In genomic region chr1:213622365-213623087, GRCh38 we compare ENCODE assay signal across 14 cellular contexts.
DNase-seq lines count a peak whose midpoint lies in the region; ATAC-seq, FAIRE-seq and TF ChIP-seq lines count a peak whose summit lies in the region.
"Had no signal": no experiment of that assay in that cellular context is flagged by ENCODE, and none has a peak within 500 bp of the region (broad histone marks: within the 10 kb centered on the region; RNA-seq: fewer than 3 reads in every experiment).

No MANE protein-coding gene starts in this region.

- no peaks in the 10 kb centered on the region for H3K36me3 ChIP-seq in ovary
- no peaks in the 10 kb centered on the region for H3K36me3 ChIP-seq in mesendoderm (ENCODE audit: control insufficient read depth, insufficient read depth, low read length)
- H3K36me3 ChIP-seq: SJSA1 had no signal

- no peak overlapping the region for H3K56ac ChIP-seq in mesendoderm (ENCODE audit: low read length)

- no peak overlapping the region for H3K4me3 Mint-ChIP-seq in activated naive CD8-positive, alpha-beta T cell treated with anti-CD3 and anti-CD28 coated beads for 36 hours
- H3K4me3 Mint-ChIP-seq in glutamatergic neuron (ENCODE audit: unreplicated experiment), result no peak overlapping the region
- H3K4me3 Mint-ChIP-seq: CD4-positive, alpha-beta memory T cell had no signal

- 56 to 69% (median 59%) methylated on average over 19 of the region's 19 CpGs for WGBS in ovary, 3 donors
- WGBS in mesendoderm (ENCODE audit: extremely low coverage, insufficient coverage, low lambda C conversion rate), result no CpG with 5 or more reads among the region's 19 CpGs

- no peak overlapping the region for H3K18ac ChIP-seq in mesendoderm (ENCODE audit: low read length)

- no peaks in the 10 kb centered on the region for H3K9me3 ChIP-seq in ovary
- H3K9me3 ChIP-seq: SJSA1 had no signal

- H3K27me3 Mint-ChIP-seq in activated naive CD8-positive, alpha-beta T cell treated with anti-CD3 and anti-CD28 coated beads for 36 hours, result peaks cover 7% of the 10 kb centered on the region
- peaks cover 1% of the 10 kb centered on the region for H3K27me3 Mint-ChIP-seq in glutamatergic neuron (ENCODE audit: unreplicated experiment)
- H3K27me3 Mint-ChIP-seq: CD4-positive, alpha-beta memory T cell had no signal

- no peak overlapping the region for H2AK5ac ChIP-seq in mesendoderm (ENCODE audit: low read length)

- no peaks in the 10 kb centered on the region for H3K79me2 ChIP-seq in mesendoderm (ENCODE audit: control insufficient read depth, insufficient read depth, low read length)

- no peaks in the 10 kb centered on the region for H3K79me1 ChIP-seq in mesendoderm (ENCODE audit: low read length)

- H2BK120ac ChIP-seq in mesendoderm (ENCODE audit: low read depth, low read length), result no peak overlapping the region

- peaks cover 5% of the 10 kb centered on the region for H3K9me3 Mint-ChIP-seq in activated naive CD8-positive, alpha-beta T cell treated with anti-CD3 and anti-CD28 coated beads for 36 hours
- H3K9me3 Mint-ChIP-seq in glutamatergic neuron (ENCODE audit: unreplicated experiment), result peaks cover 2% of the 10 kb centered on the region

- no peak overlapping the region for H3K27ac Mint-ChIP-seq in activated naive CD8-positive, alpha-beta T cell treated with anti-CD3 and anti-CD28 coated beads for 36 hours
- no peak overlapping the region for H3K27ac Mint-ChIP-seq in glutamatergic neuron (ENCODE audit: unreplicated experiment)
- H3K27ac Mint-ChIP-seq: CD4-positive, alpha-beta memory T cell had no signal

- TF ChIP-seq POLR2A in ovary (IDR thresholded peaks at IDR 0.05) (no peak), GM12891 (IDR thresholded peaks at IDR 0.05; ENCODE audit: low read depth, low read length) (no peak)

- no peak overlapping the region for H3K27ac ChIP-seq in ovary
- no peak overlapping the region for H3K27ac ChIP-seq in mesendoderm (ENCODE audit: low read depth, low read length)
- H3K27ac ChIP-seq: SJSA1 had no signal

- H3K27me3 ChIP-seq in ovary (no peaks in the 10 kb centered on the region), mesendoderm (ENCODE audit: insufficient read depth, low read length, poor library complexity) (no peaks in the 10 kb centered on the region)
- H3K27me3 ChIP-seq: SJSA1 had no signal

- intact Hi-C loops in ovary (cut with DNase I), result no loop called here

- no peak for TF ChIP-seq CTCF in GM12865 (IDR thresholded peaks at IDR 0.05; ENCODE audit: insufficient read depth, low read depth, low read length, missing control alignments)
- no peak for TF ChIP-seq CTCF in ovary (IDR thresholded peaks at IDR 0.05)
- TF ChIP-seq CTCF in glutamatergic neuron (IDR thresholded peaks at IDR 0.05; ENCODE audit: partially characterized antibody, unreplicated experiment), result no peak

- no peak for FAIRE-seq in GM12891 (lab: Jason Lieb, UNC)
- FAIRE-seq: GM19239, kidney had no signal

- H3K36me3 Mint-ChIP-seq in activated naive CD8-positive, alpha-beta T cell treated with anti-CD3 and anti-CD28 coated beads for 36 hours, result no peaks in the 10 kb centered on the region
- H3K36me3 Mint-ChIP-seq in glutamatergic neuron (ENCODE audit: unreplicated experiment), result peaks cover 10% of the 10 kb centered on the region
- H3K36me3 Mint-ChIP-seq: CD4-positive, alpha-beta memory T cell had no signal

- H4K8ac ChIP-seq in mesendoderm (ENCODE audit: low read depth, low read length), result no peak overlapping the region

- no peak for TF ChIP-seq EP300 in ovary (IDR thresholded peaks at IDR 0.05)

- no peak overlapping the region for H3K4ac ChIP-seq in mesendoderm (ENCODE audit: low read depth, low read length)

- H3K4me2 ChIP-seq in mesendoderm (ENCODE audit: low read length), result no peak overlapping the region

- no peaks in the 10 kb centered on the region for H3K4me1 ChIP-seq in ovary (ENCODE audit: insufficient read depth)
- peaks cover 2% of the 10 kb centered on the region for H3K4me1 ChIP-seq in mesendoderm (ENCODE audit: control insufficient read depth, low read depth, low read length)
- H3K4me1 ChIP-seq: SJSA1 had no signal

- no peak overlapping the region for H3K9ac ChIP-seq in mesendoderm (ENCODE audit: low read length)

- H2BK5ac ChIP-seq in mesendoderm (ENCODE audit: low read length), result no peak overlapping the region

- no peak overlapping the region for H4K5ac ChIP-seq in mesendoderm (ENCODE audit: low read length)

- H2BK15ac ChIP-seq in mesendoderm (replicated peaks; ENCODE audit: low read depth), result no peak overlapping the region

- peaks cover 6% of the 10 kb centered on the region for H3K4me1 Mint-ChIP-seq in activated naive CD8-positive, alpha-beta T cell treated with anti-CD3 and anti-CD28 coated beads for 36 hours
- no peaks in the 10 kb centered on the region for H3K4me1 Mint-ChIP-seq in glutamatergic neuron (ENCODE audit: low read depth, unreplicated experiment)

- DNase-seq in GM12865 (ENCODE audit: low read depth) (peak; percentile 56), ovary (no peak), mesendoderm (no peak), glutamatergic neuron (no peak), GM12891 (ENCODE audit: insufficient read length, low spot score) (no peak)
- peak; percentile 22 for DNase-seq in activated naive CD8-positive, alpha-beta T cell treated with anti-CD3 and anti-CD28 coated beads for 36 hours
- DNase-seq: CD4-positive, alpha-beta memory T cell; effector memory CD4-positive, alpha-beta T cell; kidney; stimulated activated naive CD4-positive, alpha-beta T cell treated with Interleukin-2 at 50 U/mL for 16 hours had no signal

- H3K23ac ChIP-seq in mesendoderm (ENCODE audit: low read length), result no peak overlapping the region

- H3K4me3 ChIP-seq in GM12865 (ENCODE audit: low read depth, low read length), result no peak overlapping the region
- H3K4me3 ChIP-seq in ovary, result no peak overlapping the region
- no peak overlapping the region for H3K4me3 ChIP-seq in mesendoderm (ENCODE audit: low read length)
- H3K4me3 ChIP-seq: SJSA1 had no signal

- peak; percentile 68 for ATAC-seq in GM19455 (IDR thresholded peaks at IDR 0.05; ENCODE audit: unreplicated experiment)
- ATAC-seq in HG03196 (IDR thresholded peaks at IDR 0.05; ENCODE audit: unreplicated experiment), result peak; percentile 78

TF ChIP-seq in GM12891, 5 proteins besides CTCF, POLR2A, EP300 and RAD21:
- TF ChIP-seq POU2F2 (IDR thresholded peaks at IDR 0.05; ENCODE audit: low read depth, low read length) (no peak), TAF1 (IDR thresholded peaks at IDR 0.05; ENCODE audit: low read depth, low read length) (no peak), SPI1 (IDR thresholded peaks at IDR 0.05; ENCODE audit: low read depth, low read length) (no peak), PAX5 (IDR thresholded peaks at IDR 0.05; ENCODE audit: insufficient read depth, low read length, severe bottlenecking) (no peak), POLR2AphosphoS5 (IDR thresholded peaks at IDR 0.05; ENCODE audit: low read depth, low read length) (no peak)

Comparison
In these comparisons a context has a peak if more than half of its experiments do, and no peak if none do; other contexts are left out.
1. DNase-seq: peak in GM12865 (single experiment) and activated naive CD8-positive, alpha-beta T cell treated with anti-CD3 and anti-CD28 coated beads for 36 hours (single experiment); none in ovary (0 of 5), mesendoderm (single experiment), glutamatergic neuron (single experiment) and GM12891 (single experiment).